1 cellular context compared by ENCODE assay signal in genomic region chr3:188950832-188951489, GRCh38.
TF ChIP-seq lines count a peak whose summit lies in the region.

No MANE protein-coding gene starts in this region.

TF ChIP-seq in HepG2, 621 proteins besides CTCF, POLR2A, EP300 and RAD21 (continued from another document):
- TF ChIP-seq FOXA1 (IDR thresholded peaks at IDR 0.05) (no peak), FOXA1 (CRISPR knock-in tag; IDR thresholded peaks at IDR 0.05) (no peak), ZNF775 (CRISPR knock-in tag; IDR thresholded peaks at IDR 0.05; ENCODE audit: borderline replicate concordance) (no peak), CC2D1A (CRISPR knock-in tag; IDR thresholded peaks at IDR 0.05) (no peak), ZFP82 (CRISPR knock-in tag; IDR thresholded peaks at IDR 0.05; ENCODE audit: borderline replicate concordance) (no peak), NFKB2 (CRISPR knock-in tag; IDR thresholded peaks at IDR 0.05; ENCODE audit: borderline replicate concordance) (no peak), FOXP1 (IDR thresholded peaks at IDR 0.05) (no peak), FOXP1 (CRISPR knock-in tag; IDR thresholded peaks at IDR 0.05) (0 out of 2 replicates have a peak, but pooled peaks have one; percentile 23), ZBTB49 (CRISPR knock-in tag; IDR thresholded peaks at IDR 0.05; ENCODE audit: borderline replicate concordance) (no peak), NFATC3 (CRISPR knock-in tag; IDR thresholded peaks at IDR 0.05) (no peak), RELA (CRISPR knock-in tag; IDR thresholded peaks at IDR 0.05) (no peak), SAP130 (CRISPR knock-in tag; IDR thresholded peaks at IDR 0.05; ENCODE audit: low read depth) (no peak), ZNF333 (CRISPR knock-in tag; IDR thresholded peaks at IDR 0.05; ENCODE audit: borderline replicate concordance) (no peak), NR2F1 (CRISPR knock-in tag; IDR thresholded peaks at IDR 0.05) (no peak), ZNF629 (CRISPR knock-in tag; conservative IDR thresholded peaks at IDR 0.05) (peak; percentile 82), MED13 (CRISPR knock-in tag; IDR thresholded peaks at IDR 0.05) (no peak), PHB2 (IDR thresholded peaks at IDR 0.05; ENCODE audit: partially characterized antibody) (no peak), MZF1 (CRISPR knock-in tag; IDR thresholded peaks at IDR 0.05; ENCODE audit: borderline replicate concordance) (no peak), GATAD2A (CRISPR knock-in tag; IDR thresholded peaks at IDR 0.05) (peak; percentile 31; the same call in 1 of the 2 replicates), NFAT5 (CRISPR knock-in tag; IDR thresholded peaks at IDR 0.05) (no peak), ZNF530 (CRISPR knock-in tag; IDR thresholded peaks at IDR 0.05; ENCODE audit: low read depth) (no peak), ZNF382 (CRISPR knock-in tag; IDR thresholded peaks at IDR 0.05; ENCODE audit: borderline replicate concordance) (no peak), SALL1 (CRISPR knock-in tag; IDR thresholded peaks at IDR 0.05) (0 out of 2 replicates have a peak, but pooled peaks have one; percentile 17), ZNF615 (CRISPR knock-in tag; IDR thresholded peaks at IDR 0.05; ENCODE audit: borderline replicate concordance) (no peak), ZNF7 (CRISPR knock-in tag; IDR thresholded peaks at IDR 0.05) (no peak), PCBP1 (IDR thresholded peaks at IDR 0.05; ENCODE audit: borderline replicate concordance, low read depth, low read length) (no peak), REXO4 (CRISPR knock-in tag; IDR thresholded peaks at IDR 0.05; ENCODE audit: borderline replicate concordance) (no peak), FOSL2 (CRISPR knock-in tag; IDR thresholded peaks at IDR 0.05) (peak; percentile 95), ZBTB34 (CRISPR knock-in tag; IDR thresholded peaks at IDR 0.05) (no peak), RCOR2 (CRISPR knock-in tag; IDR thresholded peaks at IDR 0.05) (0 out of 2 replicates have a peak, but pooled peaks have one; percentile 47), SMYD3 (CRISPR knock-in tag; IDR thresholded peaks at IDR 0.05) (no peak), HNRNPK (IDR thresholded peaks at IDR 0.05; ENCODE audit: low read depth, low read length, poor library complexity, severe bottlenecking) (no peak), GFI1 (CRISPR knock-in tag; IDR thresholded peaks at IDR 0.05; ENCODE audit: borderline replicate concordance) (no peak), TCF12 (IDR thresholded peaks at IDR 0.05) (no peak), TCF12 (CRISPR knock-in tag; IDR thresholded peaks at IDR 0.05) (no peak), RBFOX2 (IDR thresholded peaks at IDR 0.05; ENCODE audit: low read depth, low read length) (no peak), ZNF816 (CRISPR knock-in tag; IDR thresholded peaks at IDR 0.05; ENCODE audit: borderline replicate concordance) (no peak), NR2F6 (IDR thresholded peaks at IDR 0.05) (no peak), NR2F6 (CRISPR knock-in tag; IDR thresholded peaks at IDR 0.05) (peak; percentile 32; the same call in 1 of the 2 replicates), ZNF639 (CRISPR knock-in tag; conservative IDR thresholded peaks at IDR 0.05) (no peak)
- TF ChIP-seq, protein P1, sequence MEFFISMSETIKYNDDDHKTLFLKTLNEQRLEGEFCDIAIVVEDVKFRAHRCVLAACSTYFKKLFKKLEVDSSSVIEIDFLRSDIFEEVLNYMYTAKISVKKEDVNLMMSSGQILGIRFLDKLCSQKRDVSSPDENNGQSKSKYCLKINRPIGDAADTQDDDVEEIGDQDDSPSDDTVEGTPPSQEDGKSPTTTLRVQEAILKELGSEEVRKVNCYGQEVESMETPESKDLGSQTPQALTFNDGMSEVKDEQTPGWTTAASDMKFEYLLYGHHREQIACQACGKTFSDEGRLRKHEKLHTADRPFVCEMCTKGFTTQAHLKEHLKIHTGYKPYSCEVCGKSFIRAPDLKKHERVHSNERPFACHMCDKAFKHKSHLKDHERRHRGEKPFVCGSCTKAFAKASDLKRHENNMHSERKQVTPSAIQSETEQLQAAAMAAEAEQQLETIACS (CRISPR knock-in tag; IDR thresholded peaks at IDR 0.05): no peak
- TF ChIP-seq, protein P2, sequence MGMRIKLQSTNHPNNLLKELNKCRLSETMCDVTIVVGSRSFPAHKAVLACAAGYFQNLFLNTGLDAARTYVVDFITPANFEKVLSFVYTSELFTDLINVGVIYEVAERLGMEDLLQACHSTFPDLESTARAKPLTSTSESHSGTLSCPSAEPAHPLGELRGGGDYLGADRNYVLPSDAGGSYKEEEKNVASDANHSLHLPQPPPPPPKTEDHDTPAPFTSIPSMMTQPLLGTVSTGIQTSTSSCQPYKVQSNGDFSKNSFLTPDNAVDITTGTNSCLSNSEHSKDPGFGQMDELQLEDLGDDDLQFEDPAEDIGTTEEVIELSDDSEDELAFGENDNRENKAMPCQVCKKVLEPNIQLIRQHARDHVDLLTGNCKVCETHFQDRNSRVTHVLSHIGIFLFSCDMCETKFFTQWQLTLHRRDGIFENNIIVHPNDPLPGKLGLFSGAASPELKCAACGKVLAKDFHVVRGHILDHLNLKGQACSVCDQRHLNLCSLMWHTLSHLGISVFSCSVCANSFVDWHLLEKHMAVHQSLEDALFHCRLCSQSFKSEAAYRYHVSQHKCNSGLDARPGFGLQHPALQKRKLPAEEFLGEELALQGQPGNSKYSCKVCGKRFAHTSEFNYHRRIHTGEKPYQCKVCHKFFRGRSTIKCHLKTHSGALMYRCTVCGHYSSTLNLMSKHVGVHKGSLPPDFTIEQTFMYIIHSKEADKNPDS (CRISPR knock-in tag; IDR thresholded peaks at IDR 0.05): no peak
- TF ChIP-seq, protein P3, sequence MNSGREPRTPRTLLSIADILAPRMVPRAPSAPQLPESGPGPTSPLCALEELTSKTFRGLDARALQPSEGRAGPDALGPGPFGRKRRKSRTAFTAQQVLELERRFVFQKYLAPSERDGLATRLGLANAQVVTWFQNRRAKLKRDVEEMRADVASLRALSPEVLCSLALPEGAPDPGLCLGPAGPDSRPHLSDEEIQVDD (CRISPR knock-in tag; IDR thresholded peaks at IDR 0.05; ENCODE audit: borderline replicate concordance): no peak
- TF ChIP-seq, protein P4, sequence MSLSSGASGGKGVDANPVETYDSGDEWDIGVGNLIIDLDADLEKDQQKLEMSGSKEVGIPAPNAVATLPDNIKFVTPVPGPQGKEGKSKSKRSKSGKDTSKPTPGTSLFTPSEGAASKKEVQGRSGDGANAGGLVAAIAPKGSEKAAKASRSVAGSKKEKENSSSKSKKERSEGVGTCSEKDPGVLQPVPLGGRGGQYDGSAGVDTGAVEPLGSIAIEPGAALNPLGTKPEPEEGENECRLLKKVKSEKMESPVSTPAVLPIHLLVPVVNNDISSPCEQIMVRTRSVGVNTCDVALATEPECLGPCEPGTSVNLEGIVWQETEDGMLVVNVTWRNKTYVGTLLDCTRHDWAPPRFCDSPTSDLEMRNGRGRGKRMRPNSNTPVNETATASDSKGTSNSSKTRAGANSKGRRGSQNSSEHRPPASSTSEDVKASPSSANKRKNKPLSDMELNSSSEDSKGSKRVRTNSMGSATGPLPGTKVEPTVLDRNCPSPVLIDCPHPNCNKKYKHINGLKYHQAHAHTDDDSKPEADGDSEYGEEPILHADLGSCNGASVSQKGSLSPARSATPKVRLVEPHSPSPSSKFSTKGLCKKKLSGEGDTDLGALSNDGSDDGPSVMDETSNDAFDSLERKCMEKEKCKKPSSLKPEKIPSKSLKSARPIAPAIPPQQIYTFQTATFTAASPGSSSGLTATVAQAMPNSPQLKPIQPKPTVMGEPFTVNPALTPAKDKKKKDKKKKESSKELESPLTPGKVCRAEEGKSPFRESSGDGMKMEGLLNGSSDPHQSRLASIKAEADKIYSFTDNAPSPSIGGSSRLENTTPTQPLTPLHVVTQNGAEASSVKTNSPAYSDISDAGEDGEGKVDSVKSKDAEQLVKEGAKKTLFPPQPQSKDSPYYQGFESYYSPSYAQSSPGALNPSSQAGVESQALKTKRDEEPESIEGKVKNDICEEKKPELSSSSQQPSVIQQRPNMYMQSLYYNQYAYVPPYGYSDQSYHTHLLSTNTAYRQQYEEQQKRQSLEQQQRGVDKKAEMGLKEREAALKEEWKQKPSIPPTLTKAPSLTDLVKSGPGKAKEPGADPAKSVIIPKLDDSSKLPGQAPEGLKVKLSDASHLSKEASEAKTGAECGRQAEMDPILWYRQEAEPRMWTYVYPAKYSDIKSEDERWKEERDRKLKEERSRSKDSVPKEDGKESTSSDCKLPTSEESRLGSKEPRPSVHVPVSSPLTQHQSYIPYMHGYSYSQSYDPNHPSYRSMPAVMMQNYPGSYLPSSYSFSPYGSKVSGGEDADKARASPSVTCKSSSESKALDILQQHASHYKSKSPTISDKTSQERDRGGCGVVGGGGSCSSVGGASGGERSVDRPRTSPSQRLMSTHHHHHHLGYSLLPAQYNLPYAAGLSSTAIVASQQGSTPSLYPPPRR (CRISPR knock-in tag; IDR thresholded peaks at IDR 0.05; ENCODE audit: borderline replicate concordance): no peak
TF ChIP-seq in HepG2: peak in this region for 11.
